13 cellular contexts compared by ENCODE assay signal in the genomic region with DNA sequence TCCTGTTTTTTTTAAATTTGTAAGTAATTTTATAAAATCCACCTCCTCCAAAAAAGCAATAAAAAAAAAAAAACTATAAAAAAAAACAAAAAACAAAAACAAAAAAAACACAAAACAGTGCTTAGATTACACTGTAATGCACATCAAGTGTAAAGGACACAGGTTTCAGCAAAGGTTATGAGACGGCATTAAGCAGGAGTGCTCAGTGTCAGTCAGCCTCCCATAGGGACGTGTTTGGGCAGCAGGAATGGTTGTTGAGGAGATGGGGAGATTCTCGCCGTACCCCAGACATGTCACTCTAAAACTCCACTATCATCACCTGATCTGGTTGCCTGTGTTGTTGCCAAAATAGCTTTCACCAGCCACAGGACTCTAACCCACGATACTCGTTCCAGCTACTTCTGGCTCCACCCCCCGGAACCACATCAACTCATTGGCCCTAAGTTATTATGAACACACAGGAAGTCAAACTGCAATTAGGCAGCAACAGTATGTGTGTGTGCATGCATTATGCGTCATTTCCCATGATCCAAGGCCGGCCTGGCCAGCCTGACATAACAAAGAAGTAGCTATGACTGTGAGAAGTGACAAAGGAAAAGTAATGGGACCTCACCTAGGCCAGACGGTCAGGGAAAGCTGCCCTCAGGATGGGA. TPM values are rescaled to one million over a fixed set of nuclear protein-coding genes. Genes with fewer than 3 reads are reported as not detected.
A peak's percentile ranks its signal among the peaks of the same experiment; 100 is the strongest.
DNase-seq lines count a peak whose midpoint lies in the region; ATAC-seq, FAIRE-seq and TF ChIP-seq lines count a peak whose summit lies in the region.
"Had no signal": no experiment of that assay in that cellular context is flagged by ENCODE, and none has a peak within 500 bp of the region (broad histone marks: within the 10 kb centered on the region; RNA-seq: fewer than 3 reads in every experiment).

No MANE protein-coding gene starts in this region.

- no peak for TF ChIP-seq CTCF in heart left ventricle (IDR thresholded peaks at IDR 0.05)

- DNase-seq in heart left ventricle (no peak), cardiac septum (ENCODE audit: low spot score) (no peak), SW480 (ENCODE audit: low spot score) (peak; percentile 35), NCI-H2196 treated with DMSO at 0.1 percent for 48 hours (lab: John Stamatoyannopoulos, UW; ENCODE audit: unreplicated experiment) (no peak), mucosa of gallbladder (ENCODE audit: low spot score) (no peak), NCI-H2196 (lab: John Stamatoyannopoulos, UW; ENCODE audit: unreplicated experiment) (no peak)
- peak; percentile 25 to 59 for DNase-seq in stimulated activated naive CD8-positive, alpha-beta T cell treated with anti-CD3 and anti-CD28 coated beads, Interleukin-15, amount 100 ng/mL, for 72 hours
- DNase-seq: activated gamma-delta T cell, NCI-H2227 treated with DMSO at 0.1 percent for 48 hours, nucleus accumbens had no signal

- WGBS in heart left ventricle, 4 donors, result 58 to 65% (median 62%) methylated on average over 10 of the region's 10 CpGs

- ATAC-seq in heart left ventricle, result peak in 3 of 4 donors; percentile 13 to 51 (median 16)
- ATAC-seq in stimulated activated naive CD8-positive, alpha-beta T cell treated with anti-CD3 and anti-CD28 coated beads, Interleukin-15, amount 100 ng/mL, for 72 hours, result peak; percentile 94

- peak; percentile 59 for FAIRE-seq in endometrium (lab: Jason Lieb, UNC)

- H3K9me3 Mint-ChIP-seq in stimulated activated naive CD8-positive, alpha-beta T cell treated with anti-CD3 and anti-CD28 coated beads, Interleukin-15, amount 100 ng/mL, for 72 hours, result peaks cover 0 to 7% of the 10 kb centered on the region in 2 donors

- no peaks in the 10 kb centered on the region for H3K27me3 Mint-ChIP-seq in stimulated activated naive CD8-positive, alpha-beta T cell treated with anti-CD3 and anti-CD28 coated beads, Interleukin-15, amount 100 ng/mL, for 72 hours

- TF ChIP-seq POLR2A in heart left ventricle (IDR thresholded peaks at IDR 0.05), result no peak

- no peaks in the 10 kb centered on the region for H3K9me3 ChIP-seq in heart left ventricle
- H3K9me3 ChIP-seq: BLaER1 had no signal

- peaks cover 7% of the 10 kb centered on the region for H3K4me1 Mint-ChIP-seq in stimulated activated naive CD8-positive, alpha-beta T cell treated with anti-CD3 and anti-CD28 coated beads, Interleukin-15, amount 100 ng/mL, for 72 hours

- intact Hi-C loops in heart left ventricle (cut with DNase I), result loop anchor here in 2 of 10 donors (5.0 to 10.0 kb wide), 2 partner anchors 80 to 538 kb away; no protein-coding TSS in a partner anchor
- intact Hi-C loops in cardiac septum (cut with DNase I), result no loop called here

- H3K27ac ChIP-seq in heart left ventricle, result no peak overlapping the region
- H3K27ac ChIP-seq: BLaER1, coronary artery had no signal

- peaks cover 0 to 4% (median 0%) of the 10 kb centered on the region in 12 donors for H3K4me1 ChIP-seq in heart left ventricle

- H3K4me3 Mint-ChIP-seq in stimulated activated naive CD8-positive, alpha-beta T cell treated with anti-CD3 and anti-CD28 coated beads, Interleukin-15, amount 100 ng/mL, for 72 hours, result peak overlapping the region; percentile 9 to 52

- H3K4me3 ChIP-seq in heart left ventricle, result no peak overlapping the region
- H3K4me3 ChIP-seq: BLaER1, coronary artery had no signal

- H3K27ac Mint-ChIP-seq in stimulated activated naive CD8-positive, alpha-beta T cell treated with anti-CD3 and anti-CD28 coated beads, Interleukin-15, amount 100 ng/mL, for 72 hours, result no peak overlapping the region

- no peaks in the 10 kb centered on the region for H3K27me3 ChIP-seq in heart left ventricle
- H3K27me3 ChIP-seq: BLaER1 had no signal

- H3K36me3 ChIP-seq in heart left ventricle, result no peaks in the 10 kb centered on the region
- H3K36me3 ChIP-seq: BLaER1 had no signal

RNA-seq across cellular contexts. Expression of a gene that starts 28.7 kb away (rescaled TPM):
- 1 to 10 TPM; 1.3 to 6.0 (median 2.9) TPM for total RNA-seq in heart left ventricle
- polyA plus RNA-seq in heart left ventricle, result under 1 TPM; 0.19 to 0.46 TPM
- 10.5 TPM for total RNA-seq in cardiac septum
- total RNA-seq in mucosa of gallbladder, result 0.14 TPM

RNA-seq across cellular contexts. Expression of a gene that starts 51.0 kb away (rescaled TPM):
- total RNA-seq in heart left ventricle, result 10 to 100 TPM in 4 of 9 donors, 1 to 10 TPM in 5; 4.6 to 13.6 (median 7.8) TPM
- polyA plus RNA-seq in heart left ventricle, result 10 to 100 TPM in 1 of 2 donors, 1 to 10 TPM in 1; 7.4 to 11.5 TPM
- total RNA-seq in cardiac septum, result 7.9 TPM
- total RNA-seq in mucosa of gallbladder, result 32.6 TPM

Comparison
In these comparisons a context has a peak if more than half of its experiments do, and no peak if none do; other contexts are left out.
1. DNase-seq: peak in SW480 (single experiment) and stimulated activated naive CD8-positive, alpha-beta T cell treated with anti-CD3 and anti-CD28 coated beads, Interleukin-15, amount 100 ng/mL, for 72 hours (2 of 2); none in heart left ventricle (0 of 5), cardiac septum (single experiment), NCI-H2196 treated with DMSO at 0.1 percent for 48 hours (single experiment), mucosa of gallbladder (single experiment) and NCI-H2196 (single experiment).